In the genomic region with DNA sequence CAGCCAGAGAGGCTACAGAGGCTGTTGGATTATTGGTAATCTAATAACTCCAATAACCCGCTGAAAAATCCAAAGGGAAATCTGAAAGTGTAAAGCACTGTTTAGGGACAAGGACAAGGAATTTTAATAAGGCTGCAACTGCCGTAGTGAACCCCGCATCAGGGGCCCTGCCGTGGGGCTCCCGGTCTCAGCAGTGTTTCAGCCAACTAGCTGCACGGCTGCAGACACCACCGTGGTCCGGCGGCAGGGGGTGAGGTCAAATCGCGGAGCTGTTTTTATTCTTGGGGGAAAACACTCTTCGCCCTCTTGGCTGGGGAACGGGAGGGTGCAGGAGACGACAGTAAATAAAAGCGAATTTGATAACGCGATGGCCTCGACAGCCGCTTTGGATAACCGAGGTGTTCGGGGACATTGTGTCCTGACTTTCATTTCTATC, we compare ENCODE assay signal across 8 cellular contexts. TPM values are rescaled to one million over a fixed set of nuclear protein-coding genes. Genes with fewer than 3 reads are reported as not detected.
DNase-seq lines count a peak whose midpoint lies in the region; ATAC-seq, FAIRE-seq and TF ChIP-seq lines count a peak whose summit lies in the region.

No MANE protein-coding gene starts in this region.

- no peak for TF ChIP-seq CTCF in AG04449 (IDR thresholded peaks at IDR 0.05; ENCODE audit: insufficient read depth, low read length, missing control alignments)
- no peak for TF ChIP-seq CTCF in K562 (IDR thresholded peaks at IDR 0.05 in 2 of 3, conservative IDR thresholded peaks at IDR 0.05 in 1 of 3; ENCODE audit: insufficient read depth in 2 of 3, low read depth in 1 of 3, low read length in 3 of 3)

- intact Hi-C loops in K562 (cut with micrococcal nuclease): loop anchor here (1.0 kb wide), 2 partner anchors 1215 to 1409 kb away; no protein-coding TSS in a partner anchor

- peaks cover 59% of the 10 kb centered on the region for H3K36me3 Mint-ChIP-seq in stimulated activated effector memory CD8-positive, alpha-beta T cell treated with anti-CD3 and anti-CD28 coated beads, Interleukin-12 subunit alpha, Interleukin-12 subunit beta, amount 100 ng/mL, for 72 hours

- H3K9me3 Mint-ChIP-seq in stimulated activated effector memory CD8-positive, alpha-beta T cell treated with anti-CD3 and anti-CD28 coated beads, Interleukin-12 subunit alpha, Interleukin-12 subunit beta, amount 100 ng/mL, for 72 hours: no peaks in the 10 kb centered on the region

- POLR2A ChIA-PET in AG04449 (lab: Yijun Ruan, JAX): interaction anchor here (1.1 to 1.8 kb wide), 2 partner anchors 414 to 524 kb away, joined by 3 to 7 read pairs; no protein-coding TSS in a partner anchor
- POLR2A ChIA-PET in K562 (lab: Yijun Ruan, JAX): interaction anchor here (1.0 to 1.4 kb wide), 4 partner anchors 13 to 1216 kb away, joined by 3 to 5 read pairs (median 4); no protein-coding TSS in a partner anchor

- H3K27ac ChIP-seq in K562 (ENCODE audit: extremely low read depth, low read depth, low read length): no peak overlapping the region

- peak overlapping the region; percentile 44 to 76; a peak in 2 of 4 replicates for H3K9ac ChIP-seq in K562 (ENCODE audit: insufficient read depth in 1 of 2, low read depth in 2 of 2, low read length in 2 of 2)

- no peak for DNase-seq in AG04449 (ENCODE audit: low read depth, low spot score)
- DNase-seq in NCI-H774 (lab: John Stamatoyannopoulos, UW): peak; percentile 54
- DNase-seq in K562 (ENCODE audit: extremely low read depth in 1 of 4, low spot score in 3 of 4): no peak
- no peak for DNase-seq in left lobe of liver (ENCODE audit: low spot score)
- peak in 1 of 2 donors; percentile 76 for DNase-seq in stimulated activated effector memory CD8-positive, alpha-beta T cell treated with anti-CD3 and anti-CD28 coated beads, Interleukin-12 subunit alpha, Interleukin-12 subunit beta, amount 100 ng/mL, for 72 hours (ENCODE audit: low spot score in 2 of 2)
- no peak for DNase-seq in SK-N-DZ (ENCODE audit: low spot score)
- no peak for DNase-seq in NCI-H128 (lab: John Stamatoyannopoulos, UW; ENCODE audit: unreplicated experiment)

- CTCF ChIA-PET in AG04449 (lab: Yijun Ruan, JAX) (interaction anchor here (0.8 to 9.8 kb wide), 63 partner anchors 8 to 1496 kb away, joined by 3 to 322 read pairs (median 5); a partner anchor contains a TSS), K562 (lab: Yijun Ruan, JAX; ENCODE audit: low intra/inter-chr PET ratio) (interaction anchor here (0.6 to 5.4 kb wide), 4 partner anchors 124 to 1217 kb away, joined by 3 to 39 read pairs (median 6); no protein-coding TSS in a partner anchor)

- H3K4me3 ChIP-seq in AG04449 (ENCODE audit: low read depth, low read length): peak overlapping the region; percentile 94
- peak overlapping the region; percentile 38 for H3K4me3 ChIP-seq in K562

- no peak for FAIRE-seq in K562 (lab: Jason Lieb, UNC)

- peaks cover 60% of the 10 kb centered on the region for H3K4me1 Mint-ChIP-seq in stimulated activated effector memory CD8-positive, alpha-beta T cell treated with anti-CD3 and anti-CD28 coated beads, Interleukin-12 subunit alpha, Interleukin-12 subunit beta, amount 100 ng/mL, for 72 hours

- no peaks in the 10 kb centered on the region for H3K9me3 ChIP-seq in K562 (replicated peaks; ENCODE audit: control insufficient read depth, insufficient read depth, low read depth, low read length)

- H3K79me2 ChIP-seq in K562 (ENCODE audit: control insufficient read depth, insufficient read depth, low read length): peaks cover 21% of the 10 kb centered on the region

- no peak for ATAC-seq in K562
- ATAC-seq in left lobe of liver: peak; percentile 4
- peak; percentile 0 for ATAC-seq in stimulated activated effector memory CD8-positive, alpha-beta T cell treated with anti-CD3 and anti-CD28 coated beads, Interleukin-12 subunit alpha, Interleukin-12 subunit beta, amount 100 ng/mL, for 72 hours
- no peak for ATAC-seq in HG03565 (IDR thresholded peaks at IDR 0.05; ENCODE audit: unreplicated experiment)

- no peaks in the 10 kb centered on the region for H3K9me1 ChIP-seq in K562 (ENCODE audit: control insufficient read depth, insufficient read depth, low read length)

- H3K4me3 Mint-ChIP-seq in stimulated activated effector memory CD8-positive, alpha-beta T cell treated with anti-CD3 and anti-CD28 coated beads, Interleukin-12 subunit alpha, Interleukin-12 subunit beta, amount 100 ng/mL, for 72 hours: peak overlapping the region; percentile 100

- TF ChIP-seq EP300 in K562 (IDR thresholded peaks at IDR 0.05; ENCODE audit: low read length): no peak

- peak overlapping the region; percentile 72 for H3K4me2 ChIP-seq in K562 (ENCODE audit: insufficient read depth, low read length)

- 14% methylated on average over 21 of the region's 21 CpGs for WGBS in K562 (ENCODE audit: insufficient coverage, low coverage, missing lambda C conversion rate)

- H3K27ac Mint-ChIP-seq in stimulated activated effector memory CD8-positive, alpha-beta T cell treated with anti-CD3 and anti-CD28 coated beads, Interleukin-12 subunit alpha, Interleukin-12 subunit beta, amount 100 ng/mL, for 72 hours: peak overlapping the region; percentile 100

- H2AFZ ChIP-seq in K562 (ENCODE audit: low read depth, low read length): peak overlapping the region; percentile 92

- H3K27me3 ChIP-seq in K562 (ENCODE audit: control insufficient read depth in 2 of 2, insufficient read depth in 2 of 2, low read length in 2 of 2): peaks cover 0 to 13% of the 10 kb centered on the region in 2 experiments; a peak in 1 of 5 replicates

- no TSS peak for BruUV-seq in K562 (replicated peaks; lab: Mats Ljungman, UMichigan)

- in situ Hi-C loops in K562 (cut with MboI): loop anchor here (25.0 kb wide), 1 partner anchor 1398 kb away; no protein-coding TSS in a partner anchor

- no peak for TF ChIP-seq POLR2A in K562 (conservative IDR thresholded peaks at IDR 0.05)

- H4K20me1 ChIP-seq in K562 (replicated peaks; ENCODE audit: control insufficient read depth, insufficient read depth, low read length): peaks cover 19% of the 10 kb centered on the region

- H3K36me3 ChIP-seq in K562 (ENCODE audit: control insufficient read depth, insufficient read depth, low read length): no peaks in the 10 kb centered on the region

- peaks cover 43 to 64% of the 10 kb centered on the region in 2 experiments for H3K4me1 ChIP-seq in K562 (replicated peaks in 1 of 2; ENCODE audit: control insufficient read depth in 2 of 2, insufficient read depth in 2 of 2, low read length in 2 of 2)

- TF ChIP-seq RAD21 in K562 (CRISPR knock-in tag; conservative IDR thresholded peaks at IDR 0.05 in 1 of 2, IDR thresholded peaks at IDR 0.05 in 1 of 2): no peak

RNA-seq across cellular contexts. Expression of a gene that starts 6.1 kb away (rescaled TPM):
- total RNA-seq in K562 (2011; cell fraction: chromatin; rRNA removed; ENCODE audit: low replicate concordance): 13.3 and 20.6 TPM in 2 replicates
- total RNA-seq in K562 (2011; cell fraction: nucleolus; rRNA removed): 9.1 and 10.0 TPM in 2 replicates
- total RNA-seq in K562 (2011; cell fraction: nucleoplasm; rRNA removed): 14.6 and 28.6 TPM in 2 replicates
- 0.64 and 1.3 TPM in 2 replicates for total RNA-seq in K562 (2014; rRNA removed)
- total RNA-seq in K562 (2014; rRNA removed; fragmentation: Illumina TruSeq; extraction: Trizol): 1.4 and 1.6 TPM in 2 replicates
- 0.94 and 0.98 TPM in 2 replicates for total RNA-seq in K562 (2015; rRNA removed; fragmentation: Illumina TruSeq; extraction: Trizol)
- 2.4 and 3.5 TPM in 2 replicates for total RNA-seq in K562 (2021)
- polyA plus RNA-seq in K562 (2011; rRNA removed): 3.4 and 8.7 TPM in 2 replicates
- 0.98 and 3.2 TPM in 2 replicates for polyA plus RNA-seq in K562 (2011; cell fraction: cytosol; rRNA removed)
- 21.7 and 44.7 TPM in 2 replicates for polyA plus RNA-seq in K562 (2011; cell fraction: nucleus; rRNA removed)
- 5.8 and 17.3 TPM in 2 replicates for polyA plus RNA-seq in K562 (2012)
- 2.6 and 2.8 TPM in 2 replicates for polyA plus RNA-seq in K562 (2014; fragmentation: Illumina TruSeq; extraction: Trizol)
- under 1 TPM; 0.08 to 0.23 TPM for polyA plus RNA-seq in K562 (2014; fragmentation: Nextera tagmentation; extraction: Ambion mirVana)
- polyA plus RNA-seq in K562 (2014; rRNA removed): 2.5 and 2.8 TPM in 2 replicates
- polyA minus RNA-seq in K562 (2011; rRNA and poly(A)+ RNA removed): 3.9 and 5.7 TPM in 2 replicates
- 0.48 and 0.91 TPM in 2 replicates for polyA minus RNA-seq in K562 (2011; cell fraction: cytosol; rRNA and poly(A)+ RNA removed)
- 3.8 and 5.6 TPM in 2 replicates for polyA minus RNA-seq in K562 (2011; cell fraction: nucleus; rRNA and poly(A)+ RNA removed)
- 30.8 TPM for total RNA-seq in left lobe of liver
- polyA plus RNA-seq in SK-N-DZ (2014; cell fraction: cytosol; rRNA removed): 2.7 and 5.0 TPM in 2 replicates
- polyA plus RNA-seq in SK-N-DZ (2014; cell fraction: nucleus; rRNA removed): 11.5 and 25.7 TPM in 2 replicates

RNA-seq across cellular contexts. Expression of a gene that starts 36.8 kb away (rescaled TPM):
- not detected in 2 replicates for total RNA-seq in K562 (2011; cell fraction: chromatin; rRNA removed; ENCODE audit: low replicate concordance)
- total RNA-seq in K562 (2011; cell fraction: nucleolus; rRNA removed): not detected in 2 replicates
- total RNA-seq in K562 (2011; cell fraction: nucleoplasm; rRNA removed): not detected in 2 replicates
- not detected in 2 replicates for total RNA-seq in K562 (2014; rRNA removed)
- not detected in 2 replicates for total RNA-seq in K562 (2014; rRNA removed; fragmentation: Illumina TruSeq; extraction: Trizol)
- not detected in 2 replicates for total RNA-seq in K562 (2015; rRNA removed; fragmentation: Illumina TruSeq; extraction: Trizol)
- total RNA-seq in K562 (2021): not detected in 2 replicates
- not detected in 2 replicates for polyA plus RNA-seq in K562 (2011; rRNA removed)
- polyA plus RNA-seq in K562 (2011; cell fraction: cytosol; rRNA removed): not detected in 2 replicates
- not detected in 2 replicates for polyA plus RNA-seq in K562 (2011; cell fraction: nucleus; rRNA removed)
- polyA plus RNA-seq in K562 (2012): not detected in 2 replicates
- not detected in 2 replicates for polyA plus RNA-seq in K562 (2014; fragmentation: Illumina TruSeq; extraction: Trizol)
- polyA plus RNA-seq in K562 (2014; fragmentation: Nextera tagmentation; extraction: Ambion mirVana): not detected
- not detected in 2 replicates for polyA plus RNA-seq in K562 (2014; rRNA removed)
- not detected in 2 replicates for polyA minus RNA-seq in K562 (2011; rRNA and poly(A)+ RNA removed)
- not detected in 2 replicates for polyA minus RNA-seq in K562 (2011; cell fraction: cytosol; rRNA and poly(A)+ RNA removed)
- polyA minus RNA-seq in K562 (2011; cell fraction: nucleus; rRNA and poly(A)+ RNA removed): not detected in 2 replicates
- not detected for total RNA-seq in left lobe of liver
- not detected in 2 replicates for polyA plus RNA-seq in SK-N-DZ (2014; cell fraction: cytosol; rRNA removed)
- polyA plus RNA-seq in SK-N-DZ (2014; cell fraction: nucleus; rRNA removed): not detected in 2 replicates

Comparison
In these comparisons a context has a peak if more than half of its experiments do, and no peak if none do; other contexts are left out.
1. ATAC-seq: peak in left lobe of liver (single experiment) and stimulated activated effector memory CD8-positive, alpha-beta T cell treated with anti-CD3 and anti-CD28 coated beads, Interleukin-12 subunit alpha, Interleukin-12 subunit beta, amount 100 ng/mL, for 72 hours (single experiment); none in K562 (single experiment) and HG03565 (single experiment).